ENCODE assay signal across 15 cellular contexts in genomic region chr6:11486051-11486450, GRCh38. TPM values are rescaled to one million over a fixed set of nuclear protein-coding genes. Genes with fewer than 3 reads are reported as not detected.
DNase-seq lines count a peak whose midpoint lies in the region; ATAC-seq and TF ChIP-seq lines count a peak whose summit lies in the region.
"Had no signal": no experiment of that assay in that cellular context is flagged by ENCODE, and none has a peak within 500 bp of the region (broad histone marks: within the 10 kb centered on the region; RNA-seq: fewer than 3 reads in every experiment).

No MANE protein-coding gene starts in this region.

- no peaks in the 10 kb centered on the region for H3K36me3 Mint-ChIP-seq in GM23338 (ENCODE audit: low read depth)
- H3K36me3 Mint-ChIP-seq in neural progenitor cell, result no peaks in the 10 kb centered on the region
- H3K36me3 Mint-ChIP-seq: CD4-positive, alpha-beta memory T cell had no signal

- intact Hi-C loops in testis (cut with DNase I; ENCODE audit: low total_unique reads), result no loop called here

- no peaks in the 10 kb centered on the region for H4K20me1 ChIP-seq in GM23338 (replicated peaks; ENCODE audit: insufficient read depth)
- no peaks in the 10 kb centered on the region for H4K20me1 ChIP-seq in neural progenitor cell (ENCODE audit: low read depth)

- no peak for TF ChIP-seq CTCF in GM23338 (conservative IDR thresholded peaks at IDR 0.05; ENCODE audit: low read depth in 2 of 2)
- no peak for TF ChIP-seq CTCF in neural progenitor cell (IDR thresholded peaks at IDR 0.05)
- no peak for TF ChIP-seq CTCF in testis (IDR thresholded peaks at IDR 0.05)

- H3K36me3 ChIP-seq in GM23338 (ENCODE audit: insufficient read depth), result no peaks in the 10 kb centered on the region
- no peaks in the 10 kb centered on the region for H3K36me3 ChIP-seq in neural progenitor cell
- no peaks in the 10 kb centered on the region for H3K36me3 ChIP-seq in testis (ENCODE audit: low read depth, missing control alignments)
- H3K36me3 ChIP-seq: BE2C, HAP-1 had no signal

- H3K4me3 Mint-ChIP-seq in GM23338 (no peak overlapping the region), neural progenitor cell (no peak overlapping the region)
- H3K4me3 Mint-ChIP-seq: CD4-positive, alpha-beta memory T cell had no signal

- no peak overlapping the region for H3K9ac ChIP-seq in neural progenitor cell

- no peaks in the 10 kb centered on the region for H3K79me2 ChIP-seq in GM23338 (replicated peaks; ENCODE audit: insufficient read depth)
- H3K79me2 ChIP-seq in neural progenitor cell (ENCODE audit: low read depth), result no peaks in the 10 kb centered on the region

- H3K9me3 ChIP-seq in neural progenitor cell (ENCODE audit: low read depth) (no peaks in the 10 kb centered on the region), testis (no peaks in the 10 kb centered on the region)
- H3K9me3 ChIP-seq: BE2C, HAP-1 had no signal

- H3K27me3 ChIP-seq in GM23338 (ENCODE audit: insufficient read depth), result no peaks in the 10 kb centered on the region
- no peaks in the 10 kb centered on the region for H3K27me3 ChIP-seq in neural progenitor cell
- no peaks in the 10 kb centered on the region for H3K27me3 ChIP-seq in testis
- H3K27me3 ChIP-seq: BE2C had no signal

- H3K27ac Mint-ChIP-seq in GM23338 (no peak overlapping the region), neural progenitor cell (peak overlapping the region; percentile 87)
- H3K27ac Mint-ChIP-seq: CD4-positive, alpha-beta memory T cell had no signal

- H2AFZ ChIP-seq in GM23338, result peak overlapping the region; percentile 24; the same call in 1 of the 2 replicates
- peak overlapping the region; percentile 1 for H2AFZ ChIP-seq in neural progenitor cell (replicated peaks)

- ATAC-seq in GM23338 (no peak), GM19455 (IDR thresholded peaks at IDR 0.05; ENCODE audit: unreplicated experiment) (no peak)

- WGBS in testis, 2 donors, result 66 to 73% methylated on average over 2 of the region's 2 CpGs

- H3K9me3 Mint-ChIP-seq in GM23338 (no peaks in the 10 kb centered on the region), neural progenitor cell (no peaks in the 10 kb centered on the region)
- H3K9me3 Mint-ChIP-seq: CD4-positive, alpha-beta memory T cell had no signal

- no peaks in the 10 kb centered on the region for H3K27me3 Mint-ChIP-seq in GM23338 (ENCODE audit: insufficient read depth, low read depth, poor library complexity)
- peaks cover 2% of the 10 kb centered on the region for H3K27me3 Mint-ChIP-seq in neural progenitor cell (ENCODE audit: insufficient read depth, low read depth)

- H3K4me1 ChIP-seq in GM23338 (ENCODE audit: insufficient read depth), result no peaks in the 10 kb centered on the region
- H3K4me1 ChIP-seq in neural progenitor cell, result peaks cover 27% of the 10 kb centered on the region
- peaks cover 12% of the 10 kb centered on the region for H3K4me1 ChIP-seq in testis
- H3K4me1 ChIP-seq: BE2C had no signal

- H3K27ac ChIP-seq in GM23338 (ENCODE audit: low read depth) (no peak overlapping the region), neural progenitor cell (peak overlapping the region; percentile 68), testis (peak overlapping the region; percentile 55 to 68)
- H3K27ac ChIP-seq: C4-2B had no signal

- TF ChIP-seq POLR2A in testis (IDR thresholded peaks at IDR 0.05), result no peak

- peaks cover 8% of the 10 kb centered on the region; the same call in 1 of the 2 replicates for H3K9me2 ChIP-seq in GM23338 (ENCODE audit: insufficient read depth)

- H3K4me1 Mint-ChIP-seq in GM23338 (peaks cover 13% of the 10 kb centered on the region), neural progenitor cell (peaks cover 31% of the 10 kb centered on the region)
- H3K4me1 Mint-ChIP-seq: CD4-positive, alpha-beta memory T cell had no signal

- H3K4me2 ChIP-seq in GM23338 (no peak overlapping the region), neural progenitor cell (peak overlapping the region; percentile 27)

- H3K4me3 ChIP-seq in GM23338 (no peak overlapping the region), neural progenitor cell (no peak overlapping the region), testis (no peak overlapping the region)
- H3K4me3 ChIP-seq: HAP-1 had no signal

- DNase-seq in GM23338 (ENCODE audit: low spot score) (no peak), astrocyte of the hippocampus (ENCODE audit: low read depth, low spot score) (peak; percentile 60), neural progenitor cell (ENCODE audit: low spot score) (peak; percentile 15), testis (no peak), A172 (ENCODE audit: low spot score) (no peak), DMS153 treated with DMSO at 0.1 percent for 48 hours (lab: John Stamatoyannopoulos, UW; ENCODE audit: unreplicated experiment) (no peak)
- DNase-seq: BE2C; CD4-positive, alpha-beta memory T cell; DMS79 treated with DMSO at 0.1 percent for 48 hours; GDM1; IMR-90; KBM-7 had no signal

- H3F3A ChIP-seq in GM23338 (replicated peaks; ENCODE audit: low read depth), result no peaks in the 10 kb centered on the region
- peaks cover 20% of the 10 kb centered on the region for H3F3A ChIP-seq in neural progenitor cell (ENCODE audit: low read depth)

TF ChIP-seq in GM23338, 12 proteins besides CTCF, POLR2A, EP300 and RAD21 (continues in another document):
- TF ChIP-seq ZNF462 (CRISPR knock-in tag; IDR thresholded peaks at IDR 0.05), result no peak
- no peak for TF ChIP-seq STAT1 (IDR thresholded peaks at IDR 0.05; ENCODE audit: unreplicated experiment)
- TF ChIP-seq ETS1 (IDR thresholded peaks at IDR 0.05), result no peak

RNA-seq across cellular contexts. Expression of gene TMEM170B, which starts 51.5 kb away (rescaled TPM):
- total RNA-seq in GM23338 (2014; rRNA removed; shearing (Covaris generic)), result 6.9 and 8.6 TPM in 2 replicates
- polyA plus RNA-seq in GM23338 (2016; fragmentation: Nextera tagmentation; extraction: Ambion mirVana) (2.0 and 2.5 TPM in 2 replicates), testis (ENCODE audit: insufficient read depth, low read depth, low replicate concordance) (5.6 TPM)
- total RNA-seq in neural progenitor cell (ENCODE audit: low replicate concordance) (13.6 and 19.7 TPM in 2 replicates), testis (1 to 10 TPM; 6.5 to 8.0 TPM)
- total RNA-seq in A172 (2014; rRNA removed; shearing (Covaris generic)), result 3.2 and 4.0 TPM in 2 replicates

Comparison
In these comparisons a context has a peak if more than half of its experiments do, and no peak if none do; other contexts are left out.
1. DNase-seq: peak in astrocyte of the hippocampus (single experiment) and neural progenitor cell (single experiment); none in GM23338 (single experiment), testis (single experiment), A172 (single experiment) and DMS153 treated with DMSO at 0.1 percent for 48 hours (single experiment).